Comparison of ENCODE assay signal across 9 cellular contexts in the genomic region with DNA sequence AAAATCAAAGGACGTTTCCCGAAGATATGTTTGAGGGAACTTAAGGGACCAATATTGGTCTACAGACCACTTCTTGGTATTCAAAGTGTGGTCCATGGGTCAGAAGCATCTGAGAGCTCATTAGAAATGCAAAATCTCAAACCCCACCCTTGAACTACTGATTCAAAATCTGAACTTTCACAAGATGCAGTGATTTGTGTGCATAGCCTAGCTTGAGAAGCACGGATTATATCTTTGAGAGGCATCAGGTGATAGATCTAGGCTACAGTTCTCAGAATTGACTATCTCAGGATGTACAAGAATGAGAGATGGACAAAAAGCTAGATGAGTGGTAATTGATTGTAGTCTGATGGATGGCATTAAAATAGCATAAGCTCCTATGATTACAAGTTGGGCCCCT. TPM values are rescaled to one million over a fixed set of nuclear protein-coding genes. Genes with fewer than 3 reads are reported as not detected.
"Had no signal": no experiment of that assay in that cellular context is flagged by ENCODE, and none has a peak within 500 bp of the region (broad histone marks: within the 10 kb centered on the region; RNA-seq: fewer than 3 reads in every experiment).

No MANE protein-coding gene starts in this region.

- H3K9ac ChIP-seq: KMS-11 had no signal

- H3K4me2 ChIP-seq: KMS-11 had no signal

- ATAC-seq: HepG2 had no signal

- DNase-seq: IMR-90, KBM-7, KG1 had no signal

- FAIRE-seq: HepG2, HTR-8/SVneo had no signal

- H3K27ac ChIP-seq: HL-60, KMS-11 had no signal

RNA-seq across cellular contexts. Expression of a gene that starts 19.5 kb away (rescaled TPM):
- total RNA-seq: HT-29, IMR-90 had no signal
- polyA plus RNA-seq: IgD-negative memory B cell, IMR-90 had no signal

RNA-seq across cellular contexts. Expression of a gene that starts 29.5 kb away (rescaled TPM):
- total RNA-seq: HT-29, IMR-90 had no signal
- polyA plus RNA-seq: IgD-negative memory B cell, IMR-90 had no signal
